26 cellular contexts compared by ENCODE assay signal in genomic region chr18:25605322-25605721, GRCh38.
"Had no signal": no experiment of that assay in that cellular context is flagged by ENCODE, and none has a peak within 500 bp of the region (broad histone marks: within the 10 kb centered on the region; RNA-seq: fewer than 3 reads in every experiment).

No MANE protein-coding gene starts in this region.

- H3K4me3 Mint-ChIP-seq: activated naive CD4-positive, alpha-beta T cell treated with anti-CD3 and anti-CD28 coated beads for 36 hours; activated naive CD8-positive, alpha-beta T cell treated with anti-CD3 and anti-CD28 coated beads, Interleukin-2, amount 10 ng/mL, durations not matched to agents 7 days and 5 days; activated T-cell treated with anti-CD3 and anti-CD28 coated beads, Interleukin-2, amount 50 U/mL, for 24 hours; activated T-helper 17 cell treated with anti-CD3 and anti-CD28 coated beads, Interleukin-2, amount 50 U/mL, for 72 hours; central memory CD8-positive, alpha-beta T cell; effector memory CD8-positive, alpha-beta T cell; nephron; stimulated activated memory B cell treated with anti-CD40 and anti-IgM and Interleukin-4, amounts not matched to agents 10 μg/mL and 1 μg/mL and 100 μg/mL, for 72 hours; type B pancreatic cell had no signal

- ATAC-seq: activated T-helper 17 cell treated with anti-CD3 and anti-CD28 coated beads, Interleukin-2, amount 50 U/mL, for 72 hours; effector memory CD8-positive, alpha-beta T cell; gastrocnemius medialis had no signal

- H3K27ac ChIP-seq: breast epithelium, esophagus squamous epithelium, gastrocnemius medialis, ovary, prostate gland, right atrium auricular region, stomach, suprapubic skin, vagina had no signal

- H3K4me1 ChIP-seq: breast epithelium, esophagus squamous epithelium, gastrocnemius medialis, prostate gland, right atrium auricular region, stomach, suprapubic skin, vagina had no signal

- H3K36me3 Mint-ChIP-seq: activated naive CD8-positive, alpha-beta T cell treated with anti-CD3 and anti-CD28 coated beads, Interleukin-2, amount 10 ng/mL, durations not matched to agents 7 days and 5 days; stimulated activated memory B cell treated with anti-CD40 and anti-IgM and Interleukin-4, amounts not matched to agents 10 μg/mL and 1 μg/mL and 100 μg/mL, for 72 hours; type B pancreatic cell had no signal

- H3K9me3 Mint-ChIP-seq: activated naive CD8-positive, alpha-beta T cell treated with anti-CD3 and anti-CD28 coated beads, Interleukin-2, amount 10 ng/mL, durations not matched to agents 7 days and 5 days; type B pancreatic cell had no signal

- FAIRE-seq: colon, islet of Langerhans had no signal

- DNase-seq: activated CD8-positive, alpha-beta memory T cell treated with anti-CD3 and anti-CD28 coated beads for 24 hours; activated CD8-positive, alpha-beta memory T cell treated with anti-CD3 and anti-CD28 coated beads, Interleukin-2, amount 50 U/mL, for 4 hours; activated naive CD4-positive, alpha-beta T cell treated with anti-CD3 and anti-CD28 coated beads for 36 hours; activated naive CD8-positive, alpha-beta T cell treated with anti-CD3 and anti-CD28 coated beads, Interleukin-2, amount 10 ng/mL, durations not matched to agents 7 days and 5 days; activated T-cell treated with anti-CD3 and anti-CD28 coated beads, Interleukin-2, amount 50 U/mL, for 24 hours; amniotic stem cell; effector memory CD8-positive, alpha-beta T cell; esophagus squamous epithelium; gastrocnemius medialis; head of caudate nucleus; ovary; stimulated activated CD4-positive, alpha-beta T cell treated with anti-CD3 and anti-CD28 coated beads, Interleukin-12 subunit alpha, Interleukin-12 subunit beta, amount 100 ng/mL, for 4 hours; stomach; T-helper 9 cell had no signal

- H3K9me3 ChIP-seq: breast epithelium, gastrocnemius medialis, ovary, prostate gland, right atrium auricular region, stomach, suprapubic skin, vagina had no signal

- H3K27ac Mint-ChIP-seq: activated naive CD4-positive, alpha-beta T cell treated with anti-CD3 and anti-CD28 coated beads for 36 hours; activated naive CD8-positive, alpha-beta T cell treated with anti-CD3 and anti-CD28 coated beads, Interleukin-2, amount 10 ng/mL, durations not matched to agents 7 days and 5 days; activated T-cell treated with anti-CD3 and anti-CD28 coated beads, Interleukin-2, amount 50 U/mL, for 24 hours; activated T-helper 17 cell treated with anti-CD3 and anti-CD28 coated beads, Interleukin-2, amount 50 U/mL, for 72 hours; effector memory CD8-positive, alpha-beta T cell; stimulated activated memory B cell treated with anti-CD40 and anti-IgM and Interleukin-4, amounts not matched to agents 10 μg/mL and 1 μg/mL and 100 μg/mL, for 72 hours; type B pancreatic cell had no signal

- H3K27me3 Mint-ChIP-seq: activated naive CD8-positive, alpha-beta T cell treated with anti-CD3 and anti-CD28 coated beads, Interleukin-2, amount 10 ng/mL, durations not matched to agents 7 days and 5 days; effector memory CD8-positive, alpha-beta T cell had no signal

- H3K36me3 ChIP-seq: breast epithelium, esophagus squamous epithelium, gastrocnemius medialis, ovary, prostate gland, right atrium auricular region, stomach, suprapubic skin, vagina had no signal

- H3K4me3 ChIP-seq: breast epithelium, esophagus squamous epithelium, gastrocnemius medialis, ovary, prostate gland, right atrium auricular region, stomach, suprapubic skin, vagina had no signal

- H3K4me1 Mint-ChIP-seq: activated naive CD8-positive, alpha-beta T cell treated with anti-CD3 and anti-CD28 coated beads, Interleukin-2, amount 10 ng/mL, durations not matched to agents 7 days and 5 days; central memory CD8-positive, alpha-beta T cell; stimulated activated memory B cell treated with anti-CD40 and anti-IgM and Interleukin-4, amounts not matched to agents 10 μg/mL and 1 μg/mL and 100 μg/mL, for 72 hours had no signal

- H3K27me3 ChIP-seq: breast epithelium, esophagus squamous epithelium, ovary, right atrium auricular region, stomach, suprapubic skin, vagina had no signal
